ENCODE assay signal across 17 cellular contexts in the genomic region with DNA sequence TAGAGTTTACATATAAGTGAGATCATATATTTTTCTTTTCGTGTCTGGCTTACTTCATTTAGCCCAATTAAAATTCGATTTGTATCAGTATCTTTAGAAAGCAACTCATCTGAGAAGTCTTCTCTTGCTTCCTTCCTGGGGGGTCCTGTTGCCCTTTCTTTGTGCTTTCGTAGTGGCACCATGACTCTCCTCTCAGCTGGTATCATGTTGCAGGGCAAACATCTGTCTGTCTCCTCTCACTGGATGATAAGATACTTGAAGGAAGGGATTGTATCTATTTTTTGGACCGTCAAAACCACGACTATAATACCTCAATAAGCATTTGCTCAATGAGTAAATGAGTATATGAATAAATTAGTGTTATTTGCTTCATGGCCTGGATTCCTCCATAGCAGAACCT.
DNase-seq lines count a peak whose midpoint lies in the region; FAIRE-seq and TF ChIP-seq lines count a peak whose summit lies in the region.
"Had no signal": no experiment of that assay in that cellular context is flagged by ENCODE, and none has a peak within 500 bp of the region (broad histone marks: within the 10 kb centered on the region; RNA-seq: fewer than 3 reads in every experiment).

No MANE protein-coding gene starts in this region.

- intact Hi-C loops in esophagus squamous epithelium (cut with DNase I) = no loop called here

- no peaks in the 10 kb centered on the region for H3K79me1 ChIP-seq in mesenchymal stem cell (replicated peaks; ENCODE audit: low read length, poor library complexity, severe bottlenecking)

- H3K9me3 Mint-ChIP-seq in astrocyte (ENCODE audit: unreplicated experiment) = peaks cover 2% of the 10 kb centered on the region

- H3K4me1 Mint-ChIP-seq in astrocyte (ENCODE audit: low read depth, unreplicated experiment) = peaks cover 19% of the 10 kb centered on the region

- no peak overlapping the region for H2BK5ac ChIP-seq in mesenchymal stem cell (ENCODE audit: low read depth, low read length, poor library complexity, severe bottlenecking)

- H3K27me3 ChIP-seq in ACC112 (ENCODE audit: insufficient read depth, low read length) = no peaks in the 10 kb centered on the region
- no peaks in the 10 kb centered on the region for H3K27me3 ChIP-seq in astrocyte (ENCODE audit: insufficient read depth, low read length)
- H3K27me3 ChIP-seq in mesenchymal stem cell (ENCODE audit: control insufficient read depth in 1 of 2, insufficient read depth in 1 of 2, low read length in 2 of 2) = no peaks in the 10 kb centered on the region
- no peaks in the 10 kb centered on the region for H3K27me3 ChIP-seq in esophagus squamous epithelium

- no peak overlapping the region for H4K91ac ChIP-seq in mesenchymal stem cell (ENCODE audit: low read length)

- H3K4me2 ChIP-seq in astrocyte (ENCODE audit: low read length) (no peak overlapping the region), mesenchymal stem cell (ENCODE audit: low read length, poor library complexity, severe bottlenecking) (no peak overlapping the region)
- H3K4me2 ChIP-seq: KMS-11 had no signal

- no peak overlapping the region for H2AK5ac ChIP-seq in mesenchymal stem cell (ENCODE audit: low read length, severe bottlenecking)

- H2BK120ac ChIP-seq in mesenchymal stem cell (ENCODE audit: low read depth, low read length) = no peak overlapping the region

- FAIRE-seq in astrocyte (lab: Jason Lieb, UNC) = no peak
- FAIRE-seq: H54, HepG2 had no signal

- H3K4me3 ChIP-seq in ACC112 (ENCODE audit: low read depth, low read length) (no peak overlapping the region), astrocyte (ENCODE audit: insufficient read depth, low read depth, low read length) (no peak overlapping the region), mesenchymal stem cell (ENCODE audit: insufficient read depth in 1 of 2, low read depth in 1 of 2, low read length in 2 of 2) (no peak overlapping the region), esophagus squamous epithelium (no peak overlapping the region), foreskin fibroblast (ENCODE audit: low read depth in 1 of 2, low read length in 2 of 2) (no peak overlapping the region)

- peak overlapping the region in 1 of 2 experiments; percentile 24 for H3K4ac ChIP-seq in mesenchymal stem cell (ENCODE audit: low read depth in 1 of 2, low read length in 2 of 2)

- no peaks in the 10 kb centered on the region for H3K79me2 ChIP-seq in ACC112 (ENCODE audit: control insufficient read depth, insufficient read depth, low read length, unreplicated experiment)
- H3K79me2 ChIP-seq in astrocyte (ENCODE audit: insufficient read depth, low read length) = no peaks in the 10 kb centered on the region

- DNase-seq in LHCN-M2 (ENCODE audit: low read depth) (peak; percentile 72), astrocyte (ENCODE audit: low read depth) (no peak), mesenchymal stem cell (peak; percentile 11), esophagus squamous epithelium (lab: John Stamatoyannopoulos, UW) (no peak), foreskin fibroblast (no peak)
- no peak for DNase-seq in stimulated activated CD4-positive, alpha-beta T cell treated with anti-CD3 and anti-CD28 coated beads, Interleukin-12 subunit alpha, Interleukin-12 subunit beta, amount 100 ng/mL, for 4 hours
- DNase-seq: CD4-positive, alpha-beta T cell; HFFc6; MM.1S; NCI-H1092 treated with DMSO at 0.1 percent for 48 hours; NCI-H1694; NCI-H774; Right ventricle myocardium superior had no signal

- peak overlapping the region; percentile 69 for H3K27ac ChIP-seq in ACC112 (ENCODE audit: low read depth, low read length)
- no peak overlapping the region for H3K27ac ChIP-seq in astrocyte (ENCODE audit: low read depth, low read length)
- no peak overlapping the region for H3K27ac ChIP-seq in mesenchymal stem cell (ENCODE audit: low read length, poor library complexity, severe bottlenecking)
- H3K27ac ChIP-seq in esophagus squamous epithelium = no peak overlapping the region
- H3K27ac ChIP-seq: KMS-11 had no signal

- H3K27ac Mint-ChIP-seq in astrocyte (ENCODE audit: unreplicated experiment) = peak overlapping the region; percentile 90
- H3K27ac Mint-ChIP-seq: CD4-positive, alpha-beta T cell; HFFc6 had no signal

- TF ChIP-seq POLR2A in esophagus squamous epithelium (IDR thresholded peaks at IDR 0.05) = no peak

- H3K9ac ChIP-seq in astrocyte (ENCODE audit: low read length) (no peak overlapping the region), mesenchymal stem cell (ENCODE audit: low read length) (no peak overlapping the region)
- H3K9ac ChIP-seq: KMS-11 had no signal

- H3K4me1 ChIP-seq in ACC112 (ENCODE audit: control insufficient read depth, insufficient read depth, low read length, unreplicated experiment) = peaks cover 16% of the 10 kb centered on the region
- peaks cover 14% of the 10 kb centered on the region for H3K4me1 ChIP-seq in astrocyte (ENCODE audit: insufficient read depth, low read length)
- peaks cover 5% of the 10 kb centered on the region for H3K4me1 ChIP-seq in mesenchymal stem cell (ENCODE audit: control insufficient read depth, insufficient read depth, low read depth, low read length)
- no peaks in the 10 kb centered on the region for H3K4me1 ChIP-seq in esophagus squamous epithelium

- H3K36me3 Mint-ChIP-seq in astrocyte (ENCODE audit: low read depth, unreplicated experiment) = no peaks in the 10 kb centered on the region

- no peak overlapping the region for H3K14ac ChIP-seq in mesenchymal stem cell (ENCODE audit: low read length in 2 of 2)

- H4K20me1 ChIP-seq in astrocyte (ENCODE audit: insufficient read depth, low read length) = no peaks in the 10 kb centered on the region

- H2BK15ac ChIP-seq in mesenchymal stem cell (ENCODE audit: low read depth, poor library complexity, severe bottlenecking) = no peak overlapping the region

- no peak overlapping the region for H3K18ac ChIP-seq in mesenchymal stem cell (ENCODE audit: low read depth in 1 of 2, low read length in 2 of 2)

- no peaks in the 10 kb centered on the region for H3K9me3 ChIP-seq in astrocyte (ENCODE audit: insufficient read depth, low read depth, low read length)
- H3K9me3 ChIP-seq in mesenchymal stem cell (ENCODE audit: control insufficient read depth, low read length) = peaks cover 3% of the 10 kb centered on the region
- peaks cover 0 to 12% (median 0%) of the 10 kb centered on the region in 3 donors for H3K9me3 ChIP-seq in esophagus squamous epithelium

- no peaks in the 10 kb centered on the region for H3K27me3 Mint-ChIP-seq in astrocyte (ENCODE audit: low read depth, unreplicated experiment)
- H3K27me3 Mint-ChIP-seq: CD4-positive, alpha-beta T cell had no signal

- 68% methylated on average over 3 of the region's 5 CpGs for WGBS in mesenchymal stem cell
- WGBS in esophagus squamous epithelium, 2 donors = 58 to 63% methylated on average over 5 of the region's 5 CpGs

- H2AFZ ChIP-seq in ACC112 (ENCODE audit: low read length, unreplicated experiment) (no peak overlapping the region), astrocyte (ENCODE audit: low read depth, low read length) (no peak overlapping the region), mesenchymal stem cell (ENCODE audit: low read depth, low read length) (no peak overlapping the region)

- TF ChIP-seq CTCF in astrocyte (IDR thresholded peaks at IDR 0.05; ENCODE audit: insufficient read depth, low read depth, low read length) (no peak), esophagus squamous epithelium (IDR thresholded peaks at IDR 0.05) (no peak), foreskin fibroblast (IDR thresholded peaks at IDR 0.05; ENCODE audit: low read depth, low read length) (no peak)

- no peaks in the 10 kb centered on the region for H3K36me3 ChIP-seq in ACC112 (ENCODE audit: insufficient read depth, low read length)
- no peaks in the 10 kb centered on the region for H3K36me3 ChIP-seq in astrocyte (ENCODE audit: insufficient read depth, low read length)
- no peaks in the 10 kb centered on the region for H3K36me3 ChIP-seq in mesenchymal stem cell (ENCODE audit: control insufficient read depth in 1 of 2, insufficient read depth in 2 of 2, low read depth in 1 of 2, low read length in 2 of 2)
- no peaks in the 10 kb centered on the region for H3K36me3 ChIP-seq in esophagus squamous epithelium

- H3K23ac ChIP-seq in mesenchymal stem cell (ENCODE audit: low read length in 2 of 2) = no peak overlapping the region

- H4K8ac ChIP-seq in mesenchymal stem cell (ENCODE audit: low read length) = no peak overlapping the region

- H3K4me3 Mint-ChIP-seq in astrocyte (ENCODE audit: unreplicated experiment) = peak overlapping the region; percentile 2
- H3K4me3 Mint-ChIP-seq: CD4-positive, alpha-beta T cell; HFFc6 had no signal

- H2BK12ac ChIP-seq in mesenchymal stem cell (ENCODE audit: low read length in 2 of 2) = peak overlapping the region in 1 of 2 experiments; percentile 38

Comparison
In these comparisons a context has a peak if more than half of its experiments do, and no peak if none do; other contexts are left out.
1. DNase-seq: peak in LHCN-M2 (single experiment) and mesenchymal stem cell (single experiment); none in astrocyte (single experiment), esophagus squamous epithelium (single experiment), foreskin fibroblast (0 of 2) and stimulated activated CD4-positive, alpha-beta T cell treated with anti-CD3 and anti-CD28 coated beads, Interleukin-12 subunit alpha, Interleukin-12 subunit beta, amount 100 ng/mL, for 4 hours (single experiment).